10 cellular contexts compared by ENCODE assay signal in genomic region chr10:7283246-7283645, GRCh38.
"Had no signal": no experiment of that assay in that cellular context is flagged by ENCODE, and none has a peak within 500 bp of the region (broad histone marks: within the 10 kb centered on the region; RNA-seq: fewer than 3 reads in every experiment).

No MANE protein-coding gene starts in this region.

- ATAC-seq: HepG2, K562 had no signal

- H3K27ac ChIP-seq: GM23248, HL-60 had no signal

- H2AFZ ChIP-seq: GM23248 had no signal

- DNase-seq: GM23248, GOT3, H9, HCEC 1CT, HFFc6, KG1 had no signal

- H3K4me3 ChIP-seq: GM23248, K562 had no signal

- H3K9ac ChIP-seq: GM23248 had no signal

- FAIRE-seq: H54, HepG2, K562 had no signal
